Comparison of ENCODE assay signal across 8 cellular contexts in genomic region chr22:42648017-42648367, GRCh38. TPM values are rescaled to one million over a fixed set of nuclear protein-coding genes. Genes with fewer than 3 reads are reported as not detected.
DNase-seq lines count a peak whose midpoint lies in the region; TF ChIP-seq lines count a peak whose summit lies in the region.

No MANE protein-coding gene starts in this region.

- DNase-seq in fibroblast of the aortic adventitia (ENCODE audit: low read depth) = no peak
- DNase-seq in skeletal muscle cell (ENCODE audit: low read depth) = no peak
- no peak for DNase-seq in kidney glomerular epithelial cell (lab: John Stamatoyannopoulos, UW)
- no peak for DNase-seq in SHP77 (lab: John Stamatoyannopoulos, UW)
- DNase-seq in NCI-H510A treated with DMSO at 0.1 percent for 48 hours (lab: John Stamatoyannopoulos, UW) = no peak
- DNase-seq in middle frontal gyrus (ENCODE audit: extremely low spot score, low spot score) = no peak

- TF ChIP-seq CTCF in GM12875 (IDR thresholded peaks at IDR 0.05; ENCODE audit: borderline replicate concordance, insufficient read depth, low read depth, low read length) = no peak
- TF ChIP-seq CTCF in WI38 (IDR thresholded peaks at IDR 0.05; ENCODE audit: low read depth, low read length) = no peak
- no peak for TF ChIP-seq CTCF in fibroblast of the aortic adventitia (IDR thresholded peaks at IDR 0.05; ENCODE audit: insufficient read depth, low read length)

- peak overlapping the region; percentile 97 for H3K4me3 ChIP-seq in GM12875 (ENCODE audit: low read depth, low read length)
- H3K4me3 ChIP-seq in WI38 (ENCODE audit: low read depth, low read length) = peak overlapping the region; percentile 94
- H3K4me3 ChIP-seq in fibroblast of the aortic adventitia (ENCODE audit: low read depth, low read length) = peak overlapping the region; percentile 92
- peak overlapping the region; percentile 95 for H3K4me3 ChIP-seq in skeletal muscle cell (ENCODE audit: low read depth, low read length)

RNA-seq across cellular contexts. Expression of gene CYB5R3, which starts 1.2 kb away (rescaled TPM):
- 44.4 and 113 TPM in 2 replicates for total RNA-seq in fibroblast of the aortic adventitia (ENCODE audit: low replicate concordance)

RNA-seq across cellular contexts. Expression of gene ATP5MGL, which starts 7.6 kb away (rescaled TPM):
- total RNA-seq in fibroblast of the aortic adventitia (ENCODE audit: low replicate concordance) = 1.5 and 3.5 TPM in 2 replicates

RNA-seq across cellular contexts. Expression of gene POLDIP3, which starts 33.3 kb away (rescaled TPM):
- 28.6 and 34.1 TPM in 2 replicates for total RNA-seq in fibroblast of the aortic adventitia (ENCODE audit: low replicate concordance)
